Comparison of ENCODE assay signal across 1 cellular context in the genomic region with DNA sequence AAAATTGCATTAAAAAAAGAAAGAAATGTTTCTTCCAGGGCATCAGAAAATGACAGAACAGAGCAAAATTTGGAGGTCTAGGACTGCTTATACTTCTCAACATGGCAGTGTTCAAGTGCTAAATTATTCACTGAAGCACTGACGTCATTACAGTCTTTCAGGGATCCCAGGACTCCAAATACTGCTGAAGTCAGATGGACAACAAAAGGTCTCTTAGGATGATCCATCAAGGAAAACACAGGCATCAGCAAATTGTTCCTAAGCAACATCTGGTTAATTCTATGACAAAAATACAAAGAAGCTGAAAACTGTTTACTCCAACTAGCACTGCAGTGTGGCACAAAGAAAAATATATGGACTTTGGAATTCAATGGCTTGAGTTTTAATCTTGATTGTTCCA.
TF ChIP-seq lines count a peak whose summit lies in the region.

No MANE protein-coding gene starts in this region.

TF ChIP-seq in HepG2, 621 proteins besides CTCF, POLR2A, EP300 and RAD21:
- TF ChIP-seq TEAD3 (CRISPR knock-in tag; optimal IDR thresholded peaks at IDR 0.05; ENCODE audit: borderline replicate concordance) (no peak), SMARCE1 (IDR thresholded peaks at IDR 0.05; ENCODE audit: borderline replicate concordance) (no peak), ZBTB7B (CRISPR knock-in tag; IDR thresholded peaks at IDR 0.05) (no peak), ZNF652 (CRISPR knock-in tag; IDR thresholded peaks at IDR 0.05; ENCODE audit: borderline replicate concordance, low read depth) (no peak), SP5 (CRISPR knock-in tag; IDR thresholded peaks at IDR 0.05; ENCODE audit: borderline replicate concordance, low read depth) (no peak), CREB1 (IDR thresholded peaks at IDR 0.05) (peak; percentile 80), CREB1 (CRISPR knock-in tag; IDR thresholded peaks at IDR 0.05) (no peak), ATF7 (IDR thresholded peaks at IDR 0.05) (peak; percentile 84), ATF7 (CRISPR knock-in tag; IDR thresholded peaks at IDR 0.05) (no peak), MAFK (conservative IDR thresholded peaks at IDR 0.05 in 1 of 2, IDR thresholded peaks at IDR 0.05 in 1 of 2; ENCODE audit: low read length in 2 of 2) (0 out of 4 replicates have a peak, but pooled peaks have one; percentile 9 to 51), YEATS4 (CRISPR knock-in tag; IDR thresholded peaks at IDR 0.05; ENCODE audit: borderline replicate concordance) (no peak), IRX3 (CRISPR knock-in tag; IDR thresholded peaks at IDR 0.05; ENCODE audit: borderline replicate concordance, low read depth) (no peak), ZZZ3 (CRISPR knock-in tag; IDR thresholded peaks at IDR 0.05; ENCODE audit: borderline replicate concordance) (no peak), ARID2 (CRISPR knock-in tag; IDR thresholded peaks at IDR 0.05; ENCODE audit: borderline replicate concordance) (no peak), THYN1 (CRISPR knock-in tag; IDR thresholded peaks at IDR 0.05; ENCODE audit: borderline replicate concordance, low read depth) (no peak)
- TF ChIP-seq, protein P1, sequence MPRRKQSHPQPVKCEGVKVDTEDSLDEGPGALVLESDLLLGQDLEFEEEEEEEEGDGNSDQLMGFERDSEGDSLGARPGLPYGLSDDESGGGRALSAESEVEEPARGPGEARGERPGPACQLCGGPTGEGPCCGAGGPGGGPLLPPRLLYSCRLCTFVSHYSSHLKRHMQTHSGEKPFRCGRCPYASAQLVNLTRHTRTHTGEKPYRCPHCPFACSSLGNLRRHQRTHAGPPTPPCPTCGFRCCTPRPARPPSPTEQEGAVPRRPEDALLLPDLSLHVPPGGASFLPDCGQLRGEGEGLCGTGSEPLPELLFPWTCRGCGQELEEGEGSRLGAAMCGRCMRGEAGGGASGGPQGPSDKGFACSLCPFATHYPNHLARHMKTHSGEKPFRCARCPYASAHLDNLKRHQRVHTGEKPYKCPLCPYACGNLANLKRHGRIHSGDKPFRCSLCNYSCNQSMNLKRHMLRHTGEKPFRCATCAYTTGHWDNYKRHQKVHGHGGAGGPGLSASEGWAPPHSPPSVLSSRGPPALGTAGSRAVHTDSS (CRISPR knock-in tag; conservative IDR thresholded peaks at IDR 0.05): no peak
- TF ChIP-seq, protein P2, sequence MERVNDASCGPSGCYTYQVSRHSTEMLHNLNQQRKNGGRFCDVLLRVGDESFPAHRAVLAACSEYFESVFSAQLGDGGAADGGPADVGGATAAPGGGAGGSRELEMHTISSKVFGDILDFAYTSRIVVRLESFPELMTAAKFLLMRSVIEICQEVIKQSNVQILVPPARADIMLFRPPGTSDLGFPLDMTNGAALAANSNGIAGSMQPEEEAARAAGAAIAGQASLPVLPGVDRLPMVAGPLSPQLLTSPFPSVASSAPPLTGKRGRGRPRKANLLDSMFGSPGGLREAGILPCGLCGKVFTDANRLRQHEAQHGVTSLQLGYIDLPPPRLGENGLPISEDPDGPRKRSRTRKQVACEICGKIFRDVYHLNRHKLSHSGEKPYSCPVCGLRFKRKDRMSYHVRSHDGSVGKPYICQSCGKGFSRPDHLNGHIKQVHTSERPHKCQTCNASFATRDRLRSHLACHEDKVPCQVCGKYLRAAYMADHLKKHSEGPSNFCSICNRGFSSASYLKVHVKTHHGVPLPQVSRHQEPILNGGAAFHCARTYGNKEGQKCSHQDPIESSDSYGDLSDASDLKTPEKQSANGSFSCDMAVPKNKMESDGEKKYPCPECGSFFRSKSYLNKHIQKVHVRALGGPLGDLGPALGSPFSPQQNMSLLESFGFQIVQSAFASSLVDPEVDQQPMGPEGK (CRISPR knock-in tag; IDR thresholded peaks at IDR 0.05): no peak
